8 cellular contexts compared by ENCODE assay signal in genomic region chrX:100731441-100732281, GRCh38. TPM values are rescaled to one million over a fixed set of nuclear protein-coding genes. Genes with fewer than 3 reads are reported as not detected.
DNase-seq lines count a peak whose midpoint lies in the region; ATAC-seq and TF ChIP-seq lines count a peak whose summit lies in the region.

SYTL4 (minus strand) TSS chrX:100732121; CDS start chrX:100702037, 30,084 bp downstream.

- H3K4me1 Mint-ChIP-seq in mesothelial cell of epicardium, result no peaks in the 10 kb centered on the region

- H3K4me3 ChIP-seq in MG63, result peak within 1 kb of the TSS; percentile 52

- H3K9me3 ChIP-seq in MG63, result no peaks in the 10 kb centered on the region

- H3K4me3 Mint-ChIP-seq in mesothelial cell of epicardium, result peak within 1 kb of the TSS; percentile 74

- no peak for ATAC-seq in GM18517 (IDR thresholded peaks at IDR 0.05; ENCODE audit: unreplicated experiment)
- ATAC-seq in activated CD4-positive, CD25-positive, alpha-beta regulatory T cell treated with anti-CD3 and anti-CD28 coated beads, Interleukin-2, amount 50 U/mL, for 24 hours, result no peak

- H3K9me3 Mint-ChIP-seq in mesothelial cell of epicardium, result peaks cover 18% of the 10 kb centered on the region

- TF ChIP-seq CTCF in mesothelial cell of epicardium (IDR thresholded peaks at IDR 0.05; ENCODE audit: unreplicated experiment), result no peak

- no peaks in the 10 kb centered on the region for H3K27me3 ChIP-seq in MG63

- H3K36me3 ChIP-seq in MG63, result no peaks in the 10 kb centered on the region

- H3K27me3 Mint-ChIP-seq in mesothelial cell of epicardium (ENCODE audit: low read depth), result peaks cover 53% of the 10 kb centered on the region

- DNase-seq in CMK (ENCODE audit: low read depth) (peak; percentile 18), MG63 (peak; percentile 5), mesothelial cell of epicardium (ENCODE audit: low spot score in 2 of 2, unreplicated experiment in 2 of 2) (peak in 1 of 2 experiments; percentile 18), NOMO-1 treated with dmso at 0.1 percent for 144 hours (lab: John Stamatoyannopoulos, UW; ENCODE audit: unreplicated experiment) (no peak), middle frontal gyrus (ENCODE audit: extremely low spot score, low spot score) (no peak)

- H3K27ac Mint-ChIP-seq in mesothelial cell of epicardium, result no peak within 1 kb of the TSS

- in situ Hi-C loops in endometrial microvascular endothelial cells (cut with HindIII; ENCODE audit: inconsistent ontology term, low pct_unique_long_range_greater_than_20kb, low sequenced_read_pairs), result no loop called here

- H3K36me3 Mint-ChIP-seq in mesothelial cell of epicardium, result no peaks in the 10 kb centered on the region

RNA-seq across cellular contexts. Expression of gene SYTL4, which starts in this region (rescaled TPM):
- 0.17 and 0.23 TPM in 2 replicates for total RNA-seq in MG63 (2014; rRNA removed; shearing (Covaris generic); ENCODE audit: low replicate concordance)
- total RNA-seq in endometrial microvascular endothelial cells (ENCODE audit: inconsistent ontology term), result 27.2 TPM
- total RNA-seq in mesothelial cell of epicardium, result 1.2 TPM in 3 replicates

Comparison
In these comparisons a context has a peak if more than half of its experiments do, and no peak if none do; other contexts are left out.
1. RNA of gene SYTL4 (total RNA-seq): 27.2 TPM in endometrial microvascular endothelial cells (single experiment); 1.2 TPM in mesothelial cell of epicardium and 0.17 to 0.23 TPM in MG63; every median in the first group is over 10 times any median in the second.
2. Peak in DNase-seq and H3K4me3 ChIP-seq in MG63; RNA of the gene not detected or under 1 TPM.